Comparison of ENCODE assay signal across 25 cellular contexts in the genomic region with DNA sequence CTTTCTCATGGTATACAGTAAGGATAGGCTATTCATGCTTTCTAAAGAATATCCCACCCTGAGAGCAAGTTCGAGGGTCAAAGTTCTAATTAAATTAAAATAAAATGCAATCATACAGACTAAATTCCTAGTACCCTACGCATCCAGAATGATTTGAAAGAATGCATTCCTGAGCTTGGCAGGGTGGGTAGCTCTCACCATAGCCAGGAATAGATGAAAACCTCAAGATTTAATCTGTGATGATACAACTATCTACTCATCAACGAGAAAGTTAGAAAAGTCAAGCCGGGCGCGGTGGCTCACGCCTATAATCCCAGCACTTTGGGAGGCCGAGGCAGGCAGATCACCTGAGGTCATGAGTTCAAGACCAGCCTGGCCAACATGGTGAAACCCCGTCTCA.
"Had no signal": no experiment of that assay in that cellular context is flagged by ENCODE, and none has a peak within 500 bp of the region (broad histone marks: within the 10 kb centered on the region; RNA-seq: fewer than 3 reads in every experiment).

No MANE protein-coding gene starts in this region.

- H3K4me3 Mint-ChIP-seq: nephron; neural progenitor cell; stimulated activated effector memory CD8-positive, alpha-beta T cell treated with anti-CD3 and anti-CD28 coated beads, Interleukin-12 subunit alpha, Interleukin-12 subunit beta, amount 100 ng/mL, for 72 hours had no signal

- H3K27me3 ChIP-seq: esophagus muscularis mucosa, foreskin keratinocyte, gastroesophageal sphincter, heart left ventricle, hepatocyte, left lung, neural progenitor cell, stomach, thyroid gland, vagina had no signal

- H3K27ac ChIP-seq: esophagus muscularis mucosa, foreskin keratinocyte, gastroesophageal sphincter, heart left ventricle, hepatocyte, left lung, neural progenitor cell, parathyroid adenoma, stomach, thyroid gland, vagina had no signal

- H3K27me3 Mint-ChIP-seq: naive thymus-derived CD4-positive, alpha-beta T cell; progenitor cell of endocrine pancreas had no signal

- DNase-seq: dermis blood vessel endothelial cell; effector memory CD4-positive, alpha-beta T cell; foreskin keratinocyte; heart left ventricle; kidney; left lung; mesendoderm; midbrain; naive thymus-derived CD4-positive, alpha-beta T cell; stimulated activated CD4-positive, alpha-beta T cell treated with anti-CD3 and anti-CD28 coated beads, Interleukin-2, amount 100 ng/mL, for 24 hours; stimulated activated CD4-positive, alpha-beta T cell treated with anti-CD3 and anti-CD28 coated beads, Interleukin-4, amount 100 ng/mL, for 24 hours; stimulated activated naive CD4-positive, alpha-beta T cell treated with Interleukin-2 at 50 U/mL for 16 hours; stomach; thyroid gland; trophoblast cell had no signal

- H3K4me1 ChIP-seq: foreskin keratinocyte, parathyroid adenoma had no signal

- H3K9me3 ChIP-seq: esophagus muscularis mucosa, gastroesophageal sphincter, heart left ventricle, left lung, stomach, thyroid gland, vagina had no signal

- H3K4me3 ChIP-seq: esophagus muscularis mucosa, gastroesophageal sphincter, heart left ventricle, hepatocyte, left lung, neural progenitor cell, stomach, thyroid gland, vagina had no signal

- H3K36me3 ChIP-seq: gastroesophageal sphincter, heart left ventricle, left lung, neural progenitor cell, stomach, thyroid gland, vagina had no signal

- H3K36me3 Mint-ChIP-seq: stimulated activated effector memory CD8-positive, alpha-beta T cell treated with anti-CD3 and anti-CD28 coated beads, Interleukin-12 subunit alpha, Interleukin-12 subunit beta, amount 100 ng/mL, for 72 hours had no signal

- H3K27ac Mint-ChIP-seq: nephron; neural progenitor cell; progenitor cell of endocrine pancreas; stimulated activated effector memory CD8-positive, alpha-beta T cell treated with anti-CD3 and anti-CD28 coated beads, Interleukin-12 subunit alpha, Interleukin-12 subunit beta, amount 100 ng/mL, for 72 hours had no signal

- H3K9me3 Mint-ChIP-seq: naive thymus-derived CD4-positive, alpha-beta T cell; nephron; neural progenitor cell; stimulated activated effector memory CD8-positive, alpha-beta T cell treated with anti-CD3 and anti-CD28 coated beads, Interleukin-12 subunit alpha, Interleukin-12 subunit beta, amount 100 ng/mL, for 72 hours had no signal

- ATAC-seq: foreskin keratinocyte; gastroesophageal sphincter; heart left ventricle; left lung; naive thymus-derived CD4-positive, alpha-beta T cell; sciatic nerve; stimulated activated effector memory CD8-positive, alpha-beta T cell treated with anti-CD3 and anti-CD28 coated beads, Interleukin-12 subunit alpha, Interleukin-12 subunit beta, amount 100 ng/mL, for 72 hours had no signal
